Comparison of ENCODE assay signal across 1 cellular context in genomic region chr3:195888311-195888761, GRCh38.
TF ChIP-seq lines count a peak whose summit lies in the region.

No MANE protein-coding gene starts in this region.

TF ChIP-seq in WTC11, 78 proteins besides CTCF, POLR2A, EP300 and RAD21 (continued from another document):
- TF ChIP-seq, protein P1, sequence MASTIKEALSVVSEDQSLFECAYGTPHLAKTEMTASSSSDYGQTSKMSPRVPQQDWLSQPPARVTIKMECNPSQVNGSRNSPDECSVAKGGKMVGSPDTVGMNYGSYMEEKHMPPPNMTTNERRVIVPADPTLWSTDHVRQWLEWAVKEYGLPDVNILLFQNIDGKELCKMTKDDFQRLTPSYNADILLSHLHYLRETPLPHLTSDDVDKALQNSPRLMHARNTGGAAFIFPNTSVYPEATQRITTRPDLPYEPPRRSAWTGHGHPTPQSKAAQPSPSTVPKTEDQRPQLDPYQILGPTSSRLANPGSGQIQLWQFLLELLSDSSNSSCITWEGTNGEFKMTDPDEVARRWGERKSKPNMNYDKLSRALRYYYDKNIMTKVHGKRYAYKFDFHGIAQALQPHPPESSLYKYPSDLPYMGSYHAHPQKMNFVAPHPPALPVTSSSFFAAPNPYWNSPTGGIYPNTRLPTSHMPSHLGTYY (CRISPR knock-in tag; IDR thresholded peaks at IDR 0.05): no peak
- TF ChIP-seq ZNF671 (CRISPR knock-in tag; IDR thresholded peaks at IDR 0.05) (no peak), NR1H2 (CRISPR knock-in tag; IDR thresholded peaks at IDR 0.05) (no peak), NR2C2 (CRISPR knock-in tag; IDR thresholded peaks at IDR 0.05) (no peak), IRF1 (CRISPR knock-in tag; IDR thresholded peaks at IDR 0.05) (no peak), NFATC4 (CRISPR knock-in tag; IDR thresholded peaks at IDR 0.05) (no peak), ZNF121 (CRISPR knock-in tag; IDR thresholded peaks at IDR 0.05) (no peak), TEAD4 (CRISPR knock-in tag; IDR thresholded peaks at IDR 0.05) (no peak), JAZF1 (CRISPR knock-in tag; IDR thresholded peaks at IDR 0.05) (no peak), HMGA2 (CRISPR knock-in tag; IDR thresholded peaks at IDR 0.05) (no peak), RELA (CRISPR knock-in tag; IDR thresholded peaks at IDR 0.05; ENCODE audit: borderline replicate concordance) (no peak), NFYB (CRISPR knock-in tag; conservative IDR thresholded peaks at IDR 0.05; ENCODE audit: low read depth) (no peak), CREM (CRISPR knock-in tag; IDR thresholded peaks at IDR 0.05) (no peak)
- TF ChIP-seq, protein P2, sequence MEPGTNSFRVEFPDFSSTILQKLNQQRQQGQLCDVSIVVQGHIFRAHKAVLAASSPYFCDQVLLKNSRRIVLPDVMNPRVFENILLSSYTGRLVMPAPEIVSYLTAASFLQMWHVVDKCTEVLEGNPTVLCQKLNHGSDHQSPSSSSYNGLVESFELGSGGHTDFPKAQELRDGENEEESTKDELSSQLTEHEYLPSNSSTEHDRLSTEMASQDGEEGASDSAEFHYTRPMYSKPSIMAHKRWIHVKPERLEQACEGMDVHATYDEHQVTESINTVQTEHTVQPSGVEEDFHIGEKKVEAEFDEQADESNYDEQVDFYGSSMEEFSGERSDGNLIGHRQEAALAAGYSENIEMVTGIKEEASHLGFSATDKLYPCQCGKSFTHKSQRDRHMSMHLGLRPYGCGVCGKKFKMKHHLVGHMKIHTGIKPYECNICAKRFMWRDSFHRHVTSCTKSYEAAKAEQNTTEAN (CRISPR knock-in tag; IDR thresholded peaks at IDR 0.05): no peak
- TF ChIP-seq, protein P3, sequence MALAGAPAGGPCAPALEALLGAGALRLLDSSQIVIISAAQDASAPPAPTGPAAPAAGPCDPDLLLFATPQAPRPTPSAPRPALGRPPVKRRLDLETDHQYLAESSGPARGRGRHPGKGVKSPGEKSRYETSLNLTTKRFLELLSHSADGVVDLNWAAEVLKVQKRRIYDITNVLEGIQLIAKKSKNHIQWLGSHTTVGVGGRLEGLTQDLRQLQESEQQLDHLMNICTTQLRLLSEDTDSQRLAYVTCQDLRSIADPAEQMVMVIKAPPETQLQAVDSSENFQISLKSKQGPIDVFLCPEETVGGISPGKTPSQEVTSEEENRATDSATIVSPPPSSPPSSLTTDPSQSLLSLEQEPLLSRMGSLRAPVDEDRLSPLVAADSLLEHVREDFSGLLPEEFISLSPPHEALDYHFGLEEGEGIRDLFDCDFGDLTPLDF (CRISPR knock-in tag; IDR thresholded peaks at IDR 0.05): no peak
